8 cellular contexts compared by ENCODE assay signal in genomic region chr10:62816179-62817119, GRCh38. TPM values are rescaled to one million over a fixed set of nuclear protein-coding genes. Genes with fewer than 3 reads are reported as not detected.
DNase-seq lines count a peak whose midpoint lies in the region; ATAC-seq and TF ChIP-seq lines count a peak whose summit lies in the region.

TSS of gene EGR2 (minus strand) at chr10:62816366. CDS start at chr10:62816029, 337 bp downstream.

- H3K9me3 ChIP-seq in testis: no peaks in the 10 kb centered on the region

- CTCF ChIA-PET in HEK293T (lab: Yijun Ruan, JAX): interaction anchor here (0.7 to 2.2 kb wide), 3 partner anchors 12 to 267 kb away, joined by 3 to 12 read pairs (median 6); partner anchors contain the start of gene ADO

- DNase-seq in GM03348 (ENCODE audit: low spot score): peak; percentile 95
- peak; percentile 83 for DNase-seq in HEK293T (ENCODE audit: extremely low spot score)
- peak; percentile 95 for DNase-seq in MV-4-11 (lab: John Stamatoyannopoulos, UW)
- peak; percentile 81 for DNase-seq in SKM-1 (lab: John Stamatoyannopoulos, UW; ENCODE audit: unreplicated experiment)
- peak; percentile 75 for DNase-seq in glomerular endothelial cell (ENCODE audit: extremely low read depth, low read depth, low spot score)
- peak; percentile 87 for DNase-seq in omental fat pad (ENCODE audit: low spot score)
- peak; percentile 97 for DNase-seq in testis

- peaks cover 48% of the 10 kb centered on the region for H3K4me1 Mint-ChIP-seq in activated naive CD8-positive, alpha-beta T cell (ENCODE audit: low read depth)

- no peaks in the 10 kb centered on the region for H3K36me3 ChIP-seq in testis (ENCODE audit: low read depth, missing control alignments)

- H3K4me3 Mint-ChIP-seq in activated naive CD8-positive, alpha-beta T cell: peak within 1 kb of the TSS; percentile 99

- intact Hi-C loops in testis (cut with DNase I; ENCODE audit: low total_unique reads): loop anchor here (10.0 kb wide), 1 partner anchor 318 kb away; the partner anchor contains the start of gene NRBF2

- peak within 1 kb of the TSS; percentile 77 to 91 for H3K4me3 ChIP-seq in testis

- peaks cover 18% of the 10 kb centered on the region for H3K27me3 Mint-ChIP-seq in activated naive CD8-positive, alpha-beta T cell

- H3K27me3 ChIP-seq in testis: no peaks in the 10 kb centered on the region

- ATAC-seq in omental fat pad (ENCODE audit: low FRiP score): peak; percentile 90

- peaks cover 27% of the 10 kb centered on the region for H3K36me3 Mint-ChIP-seq in activated naive CD8-positive, alpha-beta T cell

- TF ChIP-seq CTCF in omental fat pad (IDR thresholded peaks at IDR 0.05) (no peak), testis (IDR thresholded peaks at IDR 0.05) (no peak)

- no peaks in the 10 kb centered on the region for H3K9me3 Mint-ChIP-seq in activated naive CD8-positive, alpha-beta T cell (ENCODE audit: low read depth)

- H3K27ac Mint-ChIP-seq in activated naive CD8-positive, alpha-beta T cell: peak within 1 kb of the TSS; percentile 99

- peaks cover 8% of the 10 kb centered on the region for H3K4me1 ChIP-seq in testis

- H3K27ac ChIP-seq in testis: peak within 1 kb of the TSS; percentile 86 to 89

- no peak for TF ChIP-seq POLR2A in testis (IDR thresholded peaks at IDR 0.05)

- POLR2A ChIA-PET in HEK293T (lab: Yijun Ruan, JAX): interaction anchor here (1.5 to 2.6 kb wide), 2 partner anchors 10 to 12 kb away, joined by 5 to 21 read pairs; partner anchors contain the start of gene ADO

- WGBS in testis, 2 donors: 0 to 1% methylated on average over 34 to 50 of the region's 54 CpGs

TF ChIP-seq in HEK293T, 16 proteins besides CTCF, POLR2A, EP300 and RAD21:
- TF ChIP-seq PKNOX1 (IDR thresholded peaks at IDR 0.05) (peak; percentile 84), ELF4 (IDR thresholded peaks at IDR 0.05) (no peak), CTBP1 (IDR thresholded peaks at IDR 0.05; ENCODE audit: borderline replicate concordance) (no peak)

RNA-seq across cellular contexts. Expression of gene EGR2, which starts in this region (rescaled TPM):
- total RNA-seq in glomerular endothelial cell (0.06 TPM in 1 of 2 replicates, not detected in the other), omental fat pad (10 to 100 TPM in 1 of 4 donors, 1 to 10 TPM in 3; 5.0 to 11.6 (median 5.7) TPM), testis (1 to 10 TPM; 6.8 TPM)
- 8.8 TPM for polyA plus RNA-seq in testis (ENCODE audit: insufficient read depth, low read depth, low replicate concordance)

Comparison
In these comparisons a context has a peak if more than half of its experiments do, and no peak if none do; other contexts are left out.
1. Peak in every context shown above with its lines: DNase-seq, ATAC-seq, H3K4me3 ChIP-seq and H3K27ac ChIP-seq.
2. Peak in DNase-seq in glomerular endothelial cell; RNA of the gene not detected or under 1 TPM.